Comparison of ENCODE assay signal across 1 cellular context in the genomic region with DNA sequence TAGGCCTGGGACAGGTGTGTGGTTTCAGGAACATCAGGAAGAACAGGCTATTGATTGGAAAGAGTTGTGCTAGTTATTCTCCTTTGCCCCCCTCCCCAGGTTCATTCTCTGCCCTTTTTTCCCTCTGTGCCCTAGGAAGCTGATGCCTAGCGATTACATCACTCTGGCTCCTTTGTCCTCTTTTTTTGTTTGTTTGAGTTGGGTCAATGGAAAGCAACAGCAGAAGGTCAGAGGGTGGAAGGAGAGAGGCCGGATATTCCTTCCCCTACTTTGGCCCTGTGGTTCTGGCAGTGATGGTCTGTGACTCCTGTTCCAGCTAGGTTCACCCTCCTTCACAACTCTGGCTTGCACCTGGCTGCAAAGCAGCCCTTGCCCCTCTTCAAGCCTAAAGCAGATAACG.
TF ChIP-seq lines count a peak whose summit lies in the region.

No MANE protein-coding gene starts in this region.

TF ChIP-seq in GM23338, 12 proteins besides CTCF, POLR2A, EP300 and RAD21 (continued from another document):
- TF ChIP-seq, protein P1, sequence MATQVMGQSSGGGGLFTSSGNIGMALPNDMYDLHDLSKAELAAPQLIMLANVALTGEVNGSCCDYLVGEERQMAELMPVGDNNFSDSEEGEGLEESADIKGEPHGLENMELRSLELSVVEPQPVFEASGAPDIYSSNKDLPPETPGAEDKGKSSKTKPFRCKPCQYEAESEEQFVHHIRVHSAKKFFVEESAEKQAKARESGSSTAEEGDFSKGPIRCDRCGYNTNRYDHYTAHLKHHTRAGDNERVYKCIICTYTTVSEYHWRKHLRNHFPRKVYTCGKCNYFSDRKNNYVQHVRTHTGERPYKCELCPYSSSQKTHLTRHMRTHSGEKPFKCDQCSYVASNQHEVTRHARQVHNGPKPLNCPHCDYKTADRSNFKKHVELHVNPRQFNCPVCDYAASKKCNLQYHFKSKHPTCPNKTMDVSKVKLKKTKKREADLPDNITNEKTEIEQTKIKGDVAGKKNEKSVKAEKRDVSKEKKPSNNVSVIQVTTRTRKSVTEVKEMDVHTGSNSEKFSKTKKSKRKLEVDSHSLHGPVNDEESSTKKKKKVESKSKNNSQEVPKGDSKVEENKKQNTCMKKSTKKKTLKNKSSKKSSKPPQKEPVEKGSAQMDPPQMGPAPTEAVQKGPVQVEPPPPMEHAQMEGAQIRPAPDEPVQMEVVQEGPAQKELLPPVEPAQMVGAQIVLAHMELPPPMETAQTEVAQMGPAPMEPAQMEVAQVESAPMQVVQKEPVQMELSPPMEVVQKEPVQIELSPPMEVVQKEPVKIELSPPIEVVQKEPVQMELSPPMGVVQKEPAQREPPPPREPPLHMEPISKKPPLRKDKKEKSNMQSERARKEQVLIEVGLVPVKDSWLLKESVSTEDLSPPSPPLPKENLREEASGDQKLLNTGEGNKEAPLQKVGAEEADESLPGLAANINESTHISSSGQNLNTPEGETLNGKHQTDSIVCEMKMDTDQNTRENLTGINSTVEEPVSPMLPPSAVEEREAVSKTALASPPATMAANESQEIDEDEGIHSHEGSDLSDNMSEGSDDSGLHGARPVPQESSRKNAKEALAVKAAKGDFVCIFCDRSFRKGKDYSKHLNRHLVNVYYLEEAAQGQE (IDR thresholded peaks at IDR 0.05; ENCODE audit: unreplicated experiment), result no peak
- TF ChIP-seq STAT1 (IDR thresholded peaks at IDR 0.05; ENCODE audit: unreplicated experiment) (no peak), CREB1 (CRISPR knock-in tag; IDR thresholded peaks at IDR 0.05; ENCODE audit: low read depth) (no peak), EZH2 (IDR thresholded peaks at IDR 0.05; ENCODE audit: low read depth, unreplicated experiment) (no peak), ZNF331 (CRISPR knock-in tag; IDR thresholded peaks at IDR 0.05; ENCODE audit: low read depth) (no peak), ZNF114 (CRISPR knock-in tag; IDR thresholded peaks at IDR 0.05) (no peak)
